Comparison of ENCODE assay signal across 1 cellular context in genomic region chr2:42868874-42869273, GRCh38.
A peak's percentile ranks its signal among the peaks of the same experiment; 100 is the strongest.
TF ChIP-seq lines count a peak whose summit lies in the region.

No MANE protein-coding gene starts in this region.

TF ChIP-seq in HepG2, 621 proteins besides CTCF, POLR2A, EP300 and RAD21 (continued from another document):
- TF ChIP-seq, protein P1, sequence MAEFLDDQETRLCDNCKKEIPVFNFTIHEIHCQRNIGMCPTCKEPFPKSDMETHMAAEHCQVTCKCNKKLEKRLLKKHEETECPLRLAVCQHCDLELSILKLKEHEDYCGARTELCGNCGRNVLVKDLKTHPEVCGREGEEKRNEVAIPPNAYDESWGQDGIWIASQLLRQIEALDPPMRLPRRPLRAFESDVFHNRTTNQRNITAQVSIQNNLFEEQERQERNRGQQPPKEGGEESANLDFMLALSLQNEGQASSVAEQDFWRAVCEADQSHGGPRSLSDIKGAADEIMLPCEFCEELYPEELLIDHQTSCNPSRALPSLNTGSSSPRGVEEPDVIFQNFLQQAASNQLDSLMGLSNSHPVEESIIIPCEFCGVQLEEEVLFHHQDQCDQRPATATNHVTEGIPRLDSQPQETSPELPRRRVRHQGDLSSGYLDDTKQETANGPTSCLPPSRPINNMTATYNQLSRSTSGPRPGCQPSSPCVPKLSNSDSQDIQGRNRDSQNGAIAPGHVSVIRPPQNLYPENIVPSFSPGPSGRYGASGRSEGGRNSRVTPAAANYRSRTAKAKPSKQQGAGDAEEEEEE (CRISPR knock-in tag; IDR thresholded peaks at IDR 0.05; ENCODE audit: borderline replicate concordance) = no peak
- no peak for TF ChIP-seq KDM6A (CRISPR knock-in tag; IDR thresholded peaks at IDR 0.05; ENCODE audit: low read depth)
- peak; percentile 99 for TF ChIP-seq ZNF317 (CRISPR knock-in tag; IDR thresholded peaks at IDR 0.05)
